13 cellular contexts compared by ENCODE assay signal in genomic region chr1:13593511-13594131, GRCh38. TPM values are rescaled to one million over a fixed set of nuclear protein-coding genes. Genes with fewer than 3 reads are reported as not detected.
DNase-seq lines count a peak whose midpoint lies in the region; ATAC-seq and TF ChIP-seq lines count a peak whose summit lies in the region.
"Had no signal": no experiment of that assay in that cellular context is flagged by ENCODE, and none has a peak within 500 bp of the region (broad histone marks: within the 10 kb centered on the region; RNA-seq: fewer than 3 reads in every experiment).

No MANE protein-coding gene starts in this region.

- intact Hi-C loops in esophagus muscularis mucosa (cut with DNase I) = no loop called here
- intact Hi-C loops in testis (cut with DNase I; ENCODE audit: low total_unique reads) = no loop called here

- H3K4me3 ChIP-seq in esophagus muscularis mucosa (no peak overlapping the region), mesendoderm (ENCODE audit: low read length) (no peak overlapping the region), testis (no peak overlapping the region)

- ATAC-seq in GM18517 (IDR thresholded peaks at IDR 0.05; ENCODE audit: unreplicated experiment) (no peak), GM21576 (IDR thresholded peaks at IDR 0.05; ENCODE audit: unreplicated experiment) (no peak)
- ATAC-seq: activated CD4-positive, alpha-beta T cell treated with anti-CD3 and anti-CD28 coated beads for 36 hours had no signal

- no peak for TF ChIP-seq CTCF in esophagus muscularis mucosa (IDR thresholded peaks at IDR 0.05)
- no peak for TF ChIP-seq CTCF in testis (IDR thresholded peaks at IDR 0.05)

- H3K36me3 ChIP-seq in esophagus muscularis mucosa (no peaks in the 10 kb centered on the region), mesendoderm (ENCODE audit: control insufficient read depth, insufficient read depth, low read length) (no peaks in the 10 kb centered on the region), testis (ENCODE audit: low read depth, missing control alignments) (no peaks in the 10 kb centered on the region)

- H4K5ac ChIP-seq in mesendoderm (ENCODE audit: low read length) = no peak overlapping the region

- TF ChIP-seq POLR2A in esophagus muscularis mucosa (IDR thresholded peaks at IDR 0.05; ENCODE audit: low read depth) = no peak
- no peak for TF ChIP-seq POLR2A in testis (IDR thresholded peaks at IDR 0.05)

- no peak for TF ChIP-seq EP300 in esophagus muscularis mucosa (IDR thresholded peaks at IDR 0.05)

- H3K4ac ChIP-seq in mesendoderm (ENCODE audit: low read depth, low read length) = no peak overlapping the region

- H3K27ac ChIP-seq in esophagus muscularis mucosa (replicated peaks in 1 of 4) = peak overlapping the region; percentile 52 to 70 (median 68)
- H3K27ac ChIP-seq in mesendoderm (ENCODE audit: low read depth, low read length) = no peak overlapping the region
- H3K27ac ChIP-seq in testis = peak overlapping the region; percentile 44 to 80
- H3K27ac ChIP-seq: HL-60 had no signal

- 39% methylated on average over 8 of the region's 10 CpGs for WGBS in esophagus muscularis mucosa
- WGBS in mesendoderm (ENCODE audit: extremely low coverage, insufficient coverage, low lambda C conversion rate) = no CpG with 5 or more reads among the region's 10 CpGs
- 35 to 42% methylated on average over 10 of the region's 10 CpGs for WGBS in testis, 2 donors

- H3K9ac ChIP-seq in mesendoderm (ENCODE audit: low read length) = no peak overlapping the region

- H2BK120ac ChIP-seq in mesendoderm (ENCODE audit: low read depth, low read length) = no peak overlapping the region

- peaks cover 4% of the 10 kb centered on the region for H3K79me1 ChIP-seq in mesendoderm (ENCODE audit: low read length)

- no peak overlapping the region for H4K8ac ChIP-seq in mesendoderm (ENCODE audit: low read depth, low read length)

- H3K23ac ChIP-seq in mesendoderm (ENCODE audit: low read length) = no peak overlapping the region

- H2BK15ac ChIP-seq in mesendoderm (replicated peaks; ENCODE audit: low read depth) = no peak overlapping the region

- H3K9me3 ChIP-seq in esophagus muscularis mucosa (no peaks in the 10 kb centered on the region), testis (no peaks in the 10 kb centered on the region)

- H3K4me1 ChIP-seq in esophagus muscularis mucosa (peaks cover 7 to 17% (median 13%) of the 10 kb centered on the region in 4 donors), mesendoderm (ENCODE audit: control insufficient read depth, low read depth, low read length) (no peaks in the 10 kb centered on the region), testis (peaks cover 7% of the 10 kb centered on the region)

- no peak overlapping the region for H3K56ac ChIP-seq in mesendoderm (ENCODE audit: low read length)

- DNase-seq in MV-4-11 (lab: John Stamatoyannopoulos, UW) = peak; percentile 24
- no peak for DNase-seq in esophagus muscularis mucosa (ENCODE audit: extremely low spot score)
- peak; percentile 83 for DNase-seq in mesendoderm
- DNase-seq in testis = peak; percentile 44
- DNase-seq in stimulated activated naive CD4-positive, alpha-beta T cell (lab: John Stamatoyannopoulos, UW) = no peak
- no peak for DNase-seq in G401 (ENCODE audit: low spot score)
- DNase-seq: activated CD4-positive, alpha-beta T cell treated with anti-CD3 and anti-CD28 coated beads for 36 hours; cerebellar nuclear complex; GF-D8 had no signal

- in situ Hi-C loops in G401 (cut with HindIII; ENCODE audit: low sequenced_read_pairs) = no loop called here

- no peak overlapping the region for H3K4me2 ChIP-seq in mesendoderm (ENCODE audit: low read length)

- H3K27me3 ChIP-seq in esophagus muscularis mucosa = peaks cover 0 to 37% (median 0%) of the 10 kb centered on the region in 4 donors
- no peaks in the 10 kb centered on the region for H3K27me3 ChIP-seq in mesendoderm (ENCODE audit: insufficient read depth, low read length, poor library complexity)
- H3K27me3 ChIP-seq in testis = no peaks in the 10 kb centered on the region

- peaks cover 3% of the 10 kb centered on the region for H3K79me2 ChIP-seq in mesendoderm (ENCODE audit: control insufficient read depth, insufficient read depth, low read length)

- no peak overlapping the region for H2BK5ac ChIP-seq in mesendoderm (ENCODE audit: low read length)

- H3K18ac ChIP-seq in mesendoderm (ENCODE audit: low read length) = no peak overlapping the region

- H2AK5ac ChIP-seq in mesendoderm (ENCODE audit: low read length) = no peak overlapping the region

RNA-seq across cellular contexts. Expression of gene PDPN, which starts 10.0 kb away (rescaled TPM):
- total RNA-seq in esophagus muscularis mucosa (10 to 100 TPM in 3 of 4 donors, 1 to 10 TPM in 1; 6.9 to 23.6 (median 17.1) TPM), testis (1 to 10 TPM; 6.5 to 8.7 TPM)
- 65.8 TPM for polyA plus RNA-seq in mesendoderm (2013, experiment 1 of 2)
- polyA plus RNA-seq in mesendoderm (2013, experiment 2 of 2) = 69.3 TPM
- polyA plus RNA-seq in testis (ENCODE audit: insufficient read depth, low read depth, low replicate concordance) = 14.3 TPM
- total RNA-seq in G401 (2014; rRNA removed; shearing (Covaris generic)) = not detected in 2 replicates
- total RNA-seq: activated CD4-positive, alpha-beta T cell treated with anti-CD3 and anti-CD28 coated beads for 36 hours; mononuclear cell had no signal

Comparison
In these comparisons a context has a peak if more than half of its experiments do, and no peak if none do; other contexts are left out.
1. DNase-seq: peak in MV-4-11 (single experiment), mesendoderm (single experiment) and testis (single experiment); none in esophagus muscularis mucosa (single experiment), stimulated activated naive CD4-positive, alpha-beta T cell (0 of 6) and G401 (single experiment).